In the genomic region with DNA sequence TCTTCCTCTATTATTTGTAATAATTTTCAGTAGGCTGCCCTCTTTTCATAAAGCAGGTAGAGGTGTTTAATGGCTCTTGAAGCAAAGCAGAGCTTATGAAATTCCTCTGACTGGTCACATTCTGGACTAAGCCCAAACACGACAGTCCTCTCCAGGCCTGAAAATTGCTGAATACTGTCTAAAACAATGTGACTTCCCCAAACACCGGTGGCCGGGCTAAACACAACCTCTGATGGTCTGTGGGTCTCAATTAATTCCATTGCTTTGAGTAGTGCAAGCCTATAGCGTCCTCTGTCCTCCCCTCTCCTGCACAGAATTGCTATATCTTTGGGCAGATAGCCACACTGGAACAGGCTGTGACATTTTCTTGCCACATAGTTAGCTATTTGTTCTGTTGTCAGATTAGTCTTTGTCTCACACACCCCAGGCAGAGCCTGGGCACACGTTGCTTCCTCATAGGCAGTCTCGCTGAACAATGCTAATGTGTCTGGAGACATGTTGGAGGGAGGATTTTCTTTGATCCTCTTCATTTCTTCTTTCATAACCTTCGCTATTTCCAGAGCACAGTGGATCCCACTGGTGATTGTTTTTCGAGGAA, we compare ENCODE assay signal across 29 cellular contexts. TPM values are rescaled to one million over a fixed set of nuclear protein-coding genes. Genes with fewer than 3 reads are reported as not detected.
A peak's percentile ranks its signal among the peaks of the same experiment; 100 is the strongest.
DNase-seq lines count a peak whose midpoint lies in the region; ATAC-seq, FAIRE-seq and TF ChIP-seq lines count a peak whose summit lies in the region.
"Had no signal": no experiment of that assay in that cellular context is flagged by ENCODE, and none has a peak within 500 bp of the region (broad histone marks: within the 10 kb centered on the region; RNA-seq: fewer than 3 reads in every experiment).

No MANE protein-coding gene starts in this region.

- no peak for DNase-seq in right lobe of liver
- no peak for DNase-seq in HepG2 (ENCODE audit: low spot score)
- DNase-seq in bronchial epithelial cell (ENCODE audit: low read depth) = no peak
- DNase-seq in left lobe of liver (ENCODE audit: low spot score) = no peak
- DNase-seq: BE2C; CD8-positive, alpha-beta memory T cell; DMS 273 treated with DMSO at 0.1 percent for 48 hours; DMS79 treated with DMSO at 0.1 percent for 48 hours; GF-D8; HCEC 1CT; MM.1S; NCI-H1048; NCI-H1417 treated with DMSO at 0.1 percent for 48 hours; NCI-H1694 treated with DMSO at 0.1 percent for 48 hours; NCI-H2081; NCI-H2227 treated with DMSO at 0.1 percent for 48 hours; NCI-H526 treated with DMSO at 0.1 percent for 48 hours; PC-9; SIG-M5 had no signal

- no peak for FAIRE-seq in HepG2 (lab: Jason Lieb, UNC)
- FAIRE-seq in bronchial epithelial cell (lab: Jason Lieb, UNC) = peak; percentile 94
- FAIRE-seq: GM12891 had no signal

- H3K27me3 ChIP-seq in right lobe of liver = no peaks in the 10 kb centered on the region
- H3K27me3 ChIP-seq in HepG2 (ENCODE audit: control insufficient read depth in 1 of 2, insufficient read depth in 2 of 2, low read length in 2 of 2) = peaks cover 0 to 6% of the 10 kb centered on the region in 2 experiments; a peak in 1 of 5 replicates
- H3K27me3 ChIP-seq in bronchial epithelial cell (ENCODE audit: control insufficient read depth, insufficient read depth, low read length) = peaks cover 5% of the 10 kb centered on the region

- TF ChIP-seq EP300 in HepG2 (IDR thresholded peaks at IDR 0.05; ENCODE audit: low read depth in 2 of 2, low read length in 2 of 2) (no peak), HepG2 (CRISPR knock-in tag; IDR thresholded peaks at IDR 0.05; ENCODE audit: borderline replicate concordance) (no peak)

- H3K4me1 ChIP-seq in right lobe of liver (no peaks in the 10 kb centered on the region), HepG2 (ENCODE audit: insufficient read depth, low read length) (no peaks in the 10 kb centered on the region)
- H3K4me1 ChIP-seq: BE2C had no signal

- in situ Hi-C loops in HepG2 (cut with HindIII; ENCODE audit: extremely low pct_ligation_motif_present, low pct_unique_long_range_greater_than_20kb) = loop anchor here (25.0 kb wide), 1 partner anchor 1136 kb away; no protein-coding TSS in a partner anchor

- no peak for TF ChIP-seq RAD21 in HepG2 (CRISPR knock-in tag; IDR thresholded peaks at IDR 0.05)

- H3K9me3 ChIP-seq in right lobe of liver (no peaks in the 10 kb centered on the region), HepG2 (ENCODE audit: low read length) (no peaks in the 10 kb centered on the region)
- H3K9me3 ChIP-seq: BE2C had no signal

- ATAC-seq in right lobe of liver (peak; percentile 33 to 63 (median 44)), HepG2 (no peak), left lobe of liver (peak; percentile 79), GM19467 (IDR thresholded peaks at IDR 0.05; ENCODE audit: unreplicated experiment) (no peak), GM19452 (IDR thresholded peaks at IDR 0.05; ENCODE audit: unreplicated experiment) (no peak), GM18520 (IDR thresholded peaks at IDR 0.05; ENCODE audit: unreplicated experiment) (no peak)
- ATAC-seq: GM23338 had no signal

- no peak overlapping the region for H3K4me2 ChIP-seq in HepG2 (ENCODE audit: low read depth, low read length)
- H3K4me2 ChIP-seq: GM23338, KMS-11, PC-9 had no signal

- CTCF ChIA-PET in HepG2 (lab: Yijun Ruan, JAX; ENCODE audit: low intra/inter-chr PET ratio, low total read pairs) = no interaction called here

- no peak overlapping the region for H2AFZ ChIP-seq in HepG2 (ENCODE audit: low read length)
- H2AFZ ChIP-seq: GM23338, PC-9 had no signal

- intact Hi-C loops in right lobe of liver (cut with DNase I) (no loop called here), HepG2 (cut with micrococcal nuclease; ENCODE audit: unreplicated experiment) (no loop called here)

- no peak for TF ChIP-seq CTCF in right lobe of liver (IDR thresholded peaks at IDR 0.05)
- no peak for TF ChIP-seq CTCF in HepG2 (CRISPR knock-in tag; IDR thresholded peaks at IDR 0.05)
- no peak for TF ChIP-seq CTCF in bronchial epithelial cell (IDR thresholded peaks at IDR 0.05; ENCODE audit: insufficient read depth, low read length, severe bottlenecking)

- H3K4me3 ChIP-seq in right lobe of liver = no peak overlapping the region
- no peak overlapping the region for H3K4me3 ChIP-seq in HepG2 (replicated peaks in 1 of 3; ENCODE audit: insufficient read depth in 1 of 3, low read depth in 2 of 3, low read length in 3 of 3)
- no peak overlapping the region for H3K4me3 ChIP-seq in bronchial epithelial cell (ENCODE audit: low read depth, low read length)
- H3K4me3 ChIP-seq: GM23338, PC-9, SK-N-MC had no signal

- no peaks in the 10 kb centered on the region for H4K20me1 ChIP-seq in HepG2 (ENCODE audit: insufficient read depth, low read length)

- no TSS peak for BruUV-seq in HepG2 (replicated peaks; lab: Mats Ljungman, UMichigan)

- H3K36me3 ChIP-seq in right lobe of liver (no peaks in the 10 kb centered on the region), HepG2 (replicated peaks in 1 of 2; ENCODE audit: control insufficient read depth in 1 of 2, insufficient read depth in 2 of 2, low read length in 2 of 2) (no peaks in the 10 kb centered on the region), bronchial epithelial cell (ENCODE audit: control insufficient read depth, insufficient read depth, low read length) (no peaks in the 10 kb centered on the region)
- H3K36me3 ChIP-seq: BE2C had no signal

- H3K9ac ChIP-seq in HepG2 (ENCODE audit: insufficient read depth, low read depth, low read length) = no peak overlapping the region
- H3K9ac ChIP-seq: KMS-11 had no signal

- H3K27ac ChIP-seq in right lobe of liver (no peak overlapping the region), HepG2 (ENCODE audit: extremely low read length, insufficient read depth, low read length) (no peak overlapping the region)
- H3K27ac ChIP-seq: KMS-11, PC-9, SK-N-MC had no signal

- no peaks in the 10 kb centered on the region for H3K79me2 ChIP-seq in HepG2 (ENCODE audit: insufficient read depth, low read length)

- no peak for TF ChIP-seq POLR2A in right lobe of liver (IDR thresholded peaks at IDR 0.05)
- TF ChIP-seq POLR2A in HepG2 (IDR thresholded peaks at IDR 0.05; ENCODE audit: insufficient read depth in 1 of 2, low read depth in 2 of 2, low read length in 2 of 2) = no peak

- 53% methylated on average over 7 of the region's 8 CpGs for WGBS in right lobe of liver (ENCODE audit: insufficient coverage, low coverage, low lambda C conversion rate, missing lambda C conversion rate)
- WGBS in HepG2 (ENCODE audit: low lambda C conversion rate) = 3% methylated on average over 8 of the region's 8 CpGs

- POLR2A ChIA-PET in HepG2 (lab: Yijun Ruan, JAX) = no interaction called here

RNA-seq across cellular contexts. Expression of a gene that starts 10.8 kb away (rescaled TPM):
- total RNA-seq in right lobe of liver (1 to 10 TPM in 1 of 6 experiments, under 1 TPM in 4, not detected in 1; 0.32 to 2.6 (median 0.69) TPM), HepG2 (2016; rRNA removed; fragmentation: Illumina TruSeq; extraction: Trizol) (not detected in 2 replicates), bronchial epithelial cell (under 0.01 and 0.13 TPM in 2 replicates), left lobe of liver (0.30 TPM)
- not detected in 2 replicates for total RNA-seq in HepG2 (2016; cell fraction: cytosol; rRNA removed; fragmentation: Illumina TruSeq; extraction: Trizol; ENCODE audit: low read depth)
- not detected in 2 replicates for total RNA-seq in HepG2 (2016; cell fraction: insoluble cytoplasmic fraction; rRNA removed; fragmentation: Illumina TruSeq; extraction: Trizol)
- not detected in 2 replicates for total RNA-seq in HepG2 (2016; cell fraction: membrane; rRNA removed; fragmentation: Illumina TruSeq; extraction: Trizol)
- total RNA-seq in HepG2 (2016; cell fraction: nucleus; rRNA removed; fragmentation: Illumina TruSeq; extraction: Trizol) = not detected in 2 replicates
- not detected in 2 replicates for polyA plus RNA-seq in HepG2 (2011; rRNA removed)
- not detected in 2 replicates for polyA plus RNA-seq in HepG2 (2011; cell fraction: cytosol; rRNA removed)
- polyA plus RNA-seq in HepG2 (2011; cell fraction: nucleus; rRNA removed) = not detected in 2 replicates
- not detected in 2 replicates for polyA plus RNA-seq in HepG2 (2012)
- polyA plus RNA-seq in HepG2 (2016; cell fraction: cytosol; fragmentation: Illumina TruSeq; extraction: Trizol; ENCODE audit: low read depth) = not detected in 2 replicates
- not detected in 2 replicates for polyA plus RNA-seq in HepG2 (2016; cell fraction: insoluble cytoplasmic fraction; fragmentation: Illumina TruSeq; extraction: Trizol; ENCODE audit: low read depth)
- polyA plus RNA-seq in HepG2 (2016; cell fraction: membrane; fragmentation: Illumina TruSeq; extraction: Trizol; ENCODE audit: low read depth) = not detected in 2 replicates
- polyA plus RNA-seq in HepG2 (2016; cell fraction: nucleus; fragmentation: Illumina TruSeq; extraction: Trizol; ENCODE audit: insufficient read depth, low read depth) = not detected in 2 replicates
- 0.07 TPM in 1 of 2 replicates, not detected in the other for polyA minus RNA-seq in HepG2 (2011; rRNA and poly(A)+ RNA removed; ENCODE audit: low replicate concordance)
- not detected in 2 replicates for polyA minus RNA-seq in HepG2 (2011; cell fraction: cytosol; rRNA and poly(A)+ RNA removed)
- polyA minus RNA-seq in HepG2 (2011; cell fraction: nucleus; rRNA and poly(A)+ RNA removed) = not detected in 2 replicates
- total RNA-seq: GM23338, NCI-H460, PC-9, RPMI7951 had no signal
- polyA plus RNA-seq: GM23338 had no signal

RNA-seq across cellular contexts. Expression of a gene that starts 12.3 kb away (rescaled TPM):
- total RNA-seq in right lobe of liver (under 1 TPM in 2 of 6 experiments, not detected in 4; 0.12 to 0.42 TPM), HepG2 (2016; rRNA removed; fragmentation: Illumina TruSeq; extraction: Trizol) (not detected in 2 replicates), bronchial epithelial cell (not detected in 2 replicates), left lobe of liver (0.05 TPM)
- total RNA-seq in HepG2 (2016; cell fraction: cytosol; rRNA removed; fragmentation: Illumina TruSeq; extraction: Trizol; ENCODE audit: low read depth) = not detected in 2 replicates
- not detected in 2 replicates for total RNA-seq in HepG2 (2016; cell fraction: insoluble cytoplasmic fraction; rRNA removed; fragmentation: Illumina TruSeq; extraction: Trizol)
- not detected in 2 replicates for total RNA-seq in HepG2 (2016; cell fraction: membrane; rRNA removed; fragmentation: Illumina TruSeq; extraction: Trizol)
- not detected in 2 replicates for total RNA-seq in HepG2 (2016; cell fraction: nucleus; rRNA removed; fragmentation: Illumina TruSeq; extraction: Trizol)
- not detected in 2 replicates for polyA plus RNA-seq in HepG2 (2011; rRNA removed)
- not detected in 2 replicates for polyA plus RNA-seq in HepG2 (2011; cell fraction: cytosol; rRNA removed)
- polyA plus RNA-seq in HepG2 (2011; cell fraction: nucleus; rRNA removed) = not detected in 2 replicates
- not detected in 2 replicates for polyA plus RNA-seq in HepG2 (2012)
- not detected in 2 replicates for polyA plus RNA-seq in HepG2 (2016; cell fraction: cytosol; fragmentation: Illumina TruSeq; extraction: Trizol; ENCODE audit: low read depth)
- polyA plus RNA-seq in HepG2 (2016; cell fraction: insoluble cytoplasmic fraction; fragmentation: Illumina TruSeq; extraction: Trizol; ENCODE audit: low read depth) = not detected in 2 replicates
- polyA plus RNA-seq in HepG2 (2016; cell fraction: membrane; fragmentation: Illumina TruSeq; extraction: Trizol; ENCODE audit: low read depth) = not detected in 2 replicates
- polyA plus RNA-seq in HepG2 (2016; cell fraction: nucleus; fragmentation: Illumina TruSeq; extraction: Trizol; ENCODE audit: insufficient read depth, low read depth) = not detected in 2 replicates
- polyA minus RNA-seq in HepG2 (2011; rRNA and poly(A)+ RNA removed; ENCODE audit: low replicate concordance) = not detected in 2 replicates
- polyA minus RNA-seq in HepG2 (2011; cell fraction: cytosol; rRNA and poly(A)+ RNA removed) = not detected in 2 replicates
- not detected in 2 replicates for polyA minus RNA-seq in HepG2 (2011; cell fraction: nucleus; rRNA and poly(A)+ RNA removed)
- total RNA-seq: NCI-H460, PC-9, RPMI7951 had no signal
- polyA plus RNA-seq: GM23338, IgD-negative memory B cell had no signal

RNA-seq across cellular contexts. Expression of a gene that starts 30.1 kb away (rescaled TPM):
- total RNA-seq in right lobe of liver (1 to 10 TPM; 2.9 to 6.4 (median 4.3) TPM), HepG2 (2016; rRNA removed; fragmentation: Illumina TruSeq; extraction: Trizol) (4.3 and 5.1 TPM in 2 replicates), bronchial epithelial cell (1.8 and 2.9 TPM in 2 replicates), left lobe of liver (5.3 TPM)
- 1.0 and 1.1 TPM in 2 replicates for total RNA-seq in HepG2 (2016; cell fraction: cytosol; rRNA removed; fragmentation: Illumina TruSeq; extraction: Trizol; ENCODE audit: low read depth)
- total RNA-seq in HepG2 (2016; cell fraction: insoluble cytoplasmic fraction; rRNA removed; fragmentation: Illumina TruSeq; extraction: Trizol) = 4.9 and 5.4 TPM in 2 replicates
- total RNA-seq in HepG2 (2016; cell fraction: membrane; rRNA removed; fragmentation: Illumina TruSeq; extraction: Trizol) = 3.0 TPM in 2 replicates
- total RNA-seq in HepG2 (2016; cell fraction: nucleus; rRNA removed; fragmentation: Illumina TruSeq; extraction: Trizol) = 4.8 and 5.4 TPM in 2 replicates
- 10.5 and 11.9 TPM in 2 replicates for polyA plus RNA-seq in HepG2 (2011; rRNA removed)
- polyA plus RNA-seq in HepG2 (2011; cell fraction: cytosol; rRNA removed) = 8.0 and 10.7 TPM in 2 replicates
- 2.6 and 4.6 TPM in 2 replicates for polyA plus RNA-seq in HepG2 (2011; cell fraction: nucleus; rRNA removed)
- 6.1 and 7.2 TPM in 2 replicates for polyA plus RNA-seq in HepG2 (2012)
- polyA plus RNA-seq in HepG2 (2016; cell fraction: cytosol; fragmentation: Illumina TruSeq; extraction: Trizol; ENCODE audit: low read depth) = 0.52 and 0.57 TPM in 2 replicates
- polyA plus RNA-seq in HepG2 (2016; cell fraction: insoluble cytoplasmic fraction; fragmentation: Illumina TruSeq; extraction: Trizol; ENCODE audit: low read depth) = 4.6 and 5.5 TPM in 2 replicates
- polyA plus RNA-seq in HepG2 (2016; cell fraction: membrane; fragmentation: Illumina TruSeq; extraction: Trizol; ENCODE audit: low read depth) = 1.3 and 1.6 TPM in 2 replicates
- 6.0 and 6.5 TPM in 2 replicates for polyA plus RNA-seq in HepG2 (2016; cell fraction: nucleus; fragmentation: Illumina TruSeq; extraction: Trizol; ENCODE audit: insufficient read depth, low read depth)
- 17.7 and 20.0 TPM in 2 replicates for polyA minus RNA-seq in HepG2 (2011; rRNA and poly(A)+ RNA removed; ENCODE audit: low replicate concordance)
- 5.1 and 8.0 TPM in 2 replicates for polyA minus RNA-seq in HepG2 (2011; cell fraction: cytosol; rRNA and poly(A)+ RNA removed)
- polyA minus RNA-seq in HepG2 (2011; cell fraction: nucleus; rRNA and poly(A)+ RNA removed) = 5.7 and 6.6 TPM in 2 replicates

RNA-seq across cellular contexts. Expression of a gene that starts 38.8 kb away (rescaled TPM):
- 10 to 100 TPM; 33.8 to 62.7 (median 40.8) TPM for total RNA-seq in right lobe of liver
- 23.8 and 58.4 TPM in 2 replicates for total RNA-seq in HepG2 (2016; rRNA removed; fragmentation: Illumina TruSeq; extraction: Trizol)
- 7.7 and 8.3 TPM in 2 replicates for total RNA-seq in HepG2 (2016; cell fraction: cytosol; rRNA removed; fragmentation: Illumina TruSeq; extraction: Trizol; ENCODE audit: low read depth)
- total RNA-seq in HepG2 (2016; cell fraction: insoluble cytoplasmic fraction; rRNA removed; fragmentation: Illumina TruSeq; extraction: Trizol) = 21.9 and 55.7 TPM in 2 replicates
- total RNA-seq in HepG2 (2016; cell fraction: membrane; rRNA removed; fragmentation: Illumina TruSeq; extraction: Trizol) = 24.9 and 27.8 TPM in 2 replicates
- 35.0 and 35.8 TPM in 2 replicates for total RNA-seq in HepG2 (2016; cell fraction: nucleus; rRNA removed; fragmentation: Illumina TruSeq; extraction: Trizol)
- 67.4 and 71.3 TPM in 2 replicates for polyA plus RNA-seq in HepG2 (2011; rRNA removed)
- polyA plus RNA-seq in HepG2 (2011; cell fraction: cytosol; rRNA removed) = 55.0 and 79.8 TPM in 2 replicates
- polyA plus RNA-seq in HepG2 (2011; cell fraction: nucleus; rRNA removed) = 30.8 and 37.5 TPM in 2 replicates
- 71.1 and 87.3 TPM in 2 replicates for polyA plus RNA-seq in HepG2 (2012)
- 9.1 and 11.2 TPM in 2 replicates for polyA plus RNA-seq in HepG2 (2016; cell fraction: cytosol; fragmentation: Illumina TruSeq; extraction: Trizol; ENCODE audit: low read depth)
- polyA plus RNA-seq in HepG2 (2016; cell fraction: insoluble cytoplasmic fraction; fragmentation: Illumina TruSeq; extraction: Trizol; ENCODE audit: low read depth) = 61.8 and 69.1 TPM in 2 replicates
- polyA plus RNA-seq in HepG2 (2016; cell fraction: membrane; fragmentation: Illumina TruSeq; extraction: Trizol; ENCODE audit: low read depth) = 20.2 and 25.9 TPM in 2 replicates
- 31.8 and 34.7 TPM in 2 replicates for polyA plus RNA-seq in HepG2 (2016; cell fraction: nucleus; fragmentation: Illumina TruSeq; extraction: Trizol; ENCODE audit: insufficient read depth, low read depth)
- 118 and 224 TPM in 2 replicates for polyA minus RNA-seq in HepG2 (2011; rRNA and poly(A)+ RNA removed; ENCODE audit: low replicate concordance)
- polyA minus RNA-seq in HepG2 (2011; cell fraction: cytosol; rRNA and poly(A)+ RNA removed) = 78.8 and 101 TPM in 2 replicates
- polyA minus RNA-seq in HepG2 (2011; cell fraction: nucleus; rRNA and poly(A)+ RNA removed) = 59.2 and 75.5 TPM in 2 replicates
- 38.3 and 50.8 TPM in 2 replicates for total RNA-seq in bronchial epithelial cell
- 39.6 TPM for total RNA-seq in left lobe of liver

Comparison
In these comparisons a context has a peak if more than half of its experiments do, and no peak if none do; other contexts are left out.
1. ATAC-seq: peak in right lobe of liver (4 of 4) and left lobe of liver (single experiment); none in HepG2 (single experiment), GM19467 (single experiment), GM19452 (single experiment) and GM18520 (single experiment).